Comparison of ENCODE assay signal across 30 cellular contexts in genomic region chr9:128259156-128259555, GRCh38. TPM values are rescaled to one million over a fixed set of nuclear protein-coding genes. Genes with fewer than 3 reads are reported as not detected.
A peak's percentile ranks its signal among the peaks of the same experiment; 100 is the strongest.
DNase-seq lines count a peak whose midpoint lies in the region; ATAC-seq, FAIRE-seq and TF ChIP-seq lines count a peak whose summit lies in the region.
"Had no signal": no experiment of that assay in that cellular context is flagged by ENCODE, and none has a peak within 500 bp of the region (broad histone marks: within the 10 kb centered on the region; RNA-seq: fewer than 3 reads in every experiment).

No MANE protein-coding gene starts in this region.

- no peaks in the 10 kb centered on the region for H3K79me2 ChIP-seq in HepG2 (ENCODE audit: insufficient read depth, low read length)

- H3K4me1 ChIP-seq in HepG2 (ENCODE audit: insufficient read depth, low read length) (no peaks in the 10 kb centered on the region), right lobe of liver (no peaks in the 10 kb centered on the region)
- H3K4me1 ChIP-seq: gastrocnemius medialis, psoas muscle had no signal

- TF ChIP-seq CTCF in HepG2 (CRISPR knock-in tag; IDR thresholded peaks at IDR 0.05) (peak; percentile 36; the same call in 1 of the 2 replicates), right lobe of liver (IDR thresholded peaks at IDR 0.05) (peak in 1 of 4 donors; percentile 14), WTC11 (IDR thresholded peaks at IDR 0.05) (no peak), glutamatergic neuron (IDR thresholded peaks at IDR 0.05; ENCODE audit: partially characterized antibody, unreplicated experiment) (no peak)

- H3K9ac ChIP-seq in HepG2 (ENCODE audit: insufficient read depth, low read depth, low read length) = no peak overlapping the region

- no peak for ATAC-seq in HepG2
- ATAC-seq in right lobe of liver = no peak
- ATAC-seq in WTC11 = peak; percentile 21
- no peak for ATAC-seq in GM18519 (IDR thresholded peaks at IDR 0.05; ENCODE audit: low FRiP score, unreplicated experiment)
- ATAC-seq in HG02973 (IDR thresholded peaks at IDR 0.05; ENCODE audit: unreplicated experiment) = no peak
- ATAC-seq: activated CD8-positive, alpha-beta T cell treated with anti-CD3 and anti-CD28 coated beads for 36 hours; gastrocnemius medialis; left lobe of liver; psoas muscle had no signal

- BruUV-seq in HepG2 (replicated peaks; lab: Mats Ljungman, UMichigan) = no TSS peak

- CTCF ChIA-PET in HepG2 (lab: Yijun Ruan, JAX; ENCODE audit: low intra/inter-chr PET ratio, low total read pairs) (no interaction called here), WTC11 (lab: Charles Lee) (interaction anchor here (0.6 to 2.7 kb wide), 21 partner anchors 8 to 180 kb away, joined by 3 to 23 read pairs (median 3); partner anchors contain the start of genes GOLGA2 and SWI5)

- DNase-seq in HepG2 (ENCODE audit: low spot score) = no peak
- DNase-seq in right lobe of liver = no peak
- peak; percentile 64 for DNase-seq in WTC11 (ENCODE audit: low spot score)
- no peak for DNase-seq in glutamatergic neuron
- DNase-seq in NCI-H1105 treated with DMSO at 0.1 percent for 48 hours (lab: John Stamatoyannopoulos, UW) = no peak
- no peak for DNase-seq in COR-L47 (lab: John Stamatoyannopoulos, UW)
- DNase-seq: activated CD4-positive, alpha-beta T cell treated with anti-CD3 and anti-CD28 coated beads for 1 hour; activated CD8-positive, alpha-beta T cell treated with anti-CD3 and anti-CD28 coated beads for 36 hours; amygdala; CD8-positive, alpha-beta memory T cell; cortex of kidney; gastrocnemius medialis; GF-D8; hippocampal formation; immature natural killer cell; IMR-90; NCI-H1092 treated with DMSO at 0.1 percent for 48 hours; NCI-H1930; NCI-H226; psoas muscle; RPMI8226; T-helper 1 cell had no signal

- 98% methylated on average over 4 of the region's 9 CpGs for WGBS in HepG2 (ENCODE audit: low lambda C conversion rate)
- 74% methylated on average over 3 of the region's 9 CpGs for WGBS in right lobe of liver (ENCODE audit: insufficient coverage, low coverage, low lambda C conversion rate, missing lambda C conversion rate)

- H3K36me3 ChIP-seq in HepG2 (replicated peaks in 1 of 2; ENCODE audit: control insufficient read depth in 1 of 2, insufficient read depth in 2 of 2, low read length in 2 of 2) (peaks cover 29 to 61% of the 10 kb centered on the region in 2 experiments; a peak in 4 of 5 replicates), right lobe of liver (peaks cover 0 to 63% (median 43%) of the 10 kb centered on the region in 4 donors)

- no peak overlapping the region for H2AFZ ChIP-seq in HepG2 (ENCODE audit: low read length)

- no peaks in the 10 kb centered on the region for H4K20me1 ChIP-seq in HepG2 (ENCODE audit: insufficient read depth, low read length)

- no peaks in the 10 kb centered on the region for H3K27me3 Mint-ChIP-seq in WTC11 (ENCODE audit: low read depth)
- H3K27me3 Mint-ChIP-seq in glutamatergic neuron (ENCODE audit: unreplicated experiment) = peaks cover 18% of the 10 kb centered on the region
- H3K27me3 Mint-ChIP-seq: activated CD8-positive, alpha-beta T cell treated with anti-CD3 and anti-CD28 coated beads for 36 hours; activated naive CD4-positive, alpha-beta T cell treated with anti-CD3 and anti-CD28 coated beads, Interleukin-2, amount 50 U/mL, for 24 hours; CD8-positive, alpha-beta memory T cell; stimulated activated naive CD8-positive, alpha-beta T cell treated with anti-CD3 and anti-CD28 coated beads, Interleukin-15, Interleukin-2, amounts not matched to agents 100 ng/mL and 50 ng/mL, for 24 hours had no signal

- in situ Hi-C loops in HepG2 (cut with HindIII; ENCODE audit: extremely low pct_ligation_motif_present, low pct_unique_long_range_greater_than_20kb) = no loop called here

- H3K4me3 Mint-ChIP-seq in WTC11 (no peak overlapping the region), glutamatergic neuron (ENCODE audit: unreplicated experiment) (no peak overlapping the region)
- H3K4me3 Mint-ChIP-seq: activated CD8-positive, alpha-beta T cell treated with anti-CD3 and anti-CD28 coated beads for 36 hours; activated naive CD4-positive, alpha-beta T cell treated with anti-CD3 and anti-CD28 coated beads, Interleukin-2, amount 50 U/mL, for 24 hours; B cell; CD8-positive, alpha-beta memory T cell; immature natural killer cell; stimulated activated naive CD8-positive, alpha-beta T cell treated with anti-CD3 and anti-CD28 coated beads, Interleukin-15, Interleukin-2, amounts not matched to agents 100 ng/mL and 50 ng/mL, for 24 hours had no signal

- no peak for FAIRE-seq in HepG2 (lab: Jason Lieb, UNC)
- FAIRE-seq: TTC549 had no signal

- H3K9me3 Mint-ChIP-seq in WTC11 = no peaks in the 10 kb centered on the region
- H3K9me3 Mint-ChIP-seq in glutamatergic neuron (ENCODE audit: unreplicated experiment) = peaks cover 7% of the 10 kb centered on the region
- H3K9me3 Mint-ChIP-seq: activated CD8-positive, alpha-beta T cell treated with anti-CD3 and anti-CD28 coated beads for 36 hours; activated naive CD4-positive, alpha-beta T cell treated with anti-CD3 and anti-CD28 coated beads, Interleukin-2, amount 50 U/mL, for 24 hours; activated T-helper 2 cell treated with anti-CD3 and anti-CD28 coated beads, Interferon-gamma antibody, Interleukin-2, Interleukin-4, amounts not matched to agents 10 μg/mL and 5 μg/mL and 100 μg/mL, durations not matched to agents 14 hours and 24 hours and 36 hours; CD8-positive, alpha-beta memory T cell; stimulated activated naive CD8-positive, alpha-beta T cell treated with anti-CD3 and anti-CD28 coated beads, Interleukin-15, Interleukin-2, amounts not matched to agents 100 ng/mL and 50 ng/mL, for 24 hours had no signal

- no peak for TF ChIP-seq RAD21 in HepG2 (CRISPR knock-in tag; IDR thresholded peaks at IDR 0.05)

- TF ChIP-seq EP300 in HepG2 (IDR thresholded peaks at IDR 0.05; ENCODE audit: low read depth in 2 of 2, low read length in 2 of 2) = no peak
- TF ChIP-seq EP300 in HepG2 (CRISPR knock-in tag; IDR thresholded peaks at IDR 0.05; ENCODE audit: borderline replicate concordance) = no peak

- POLR2A ChIA-PET in HepG2 (lab: Yijun Ruan, JAX) (no interaction called here), WTC11 (lab: Charles Lee) (no interaction called here)

- H3K9me3 ChIP-seq in HepG2 (ENCODE audit: low read length) (no peaks in the 10 kb centered on the region), right lobe of liver (no peaks in the 10 kb centered on the region)
- H3K9me3 ChIP-seq: gastrocnemius medialis, psoas muscle had no signal

- H3K4me2 ChIP-seq in HepG2 (ENCODE audit: low read depth, low read length) = no peak overlapping the region

- H3K27ac ChIP-seq in HepG2 (ENCODE audit: extremely low read length, insufficient read depth, low read length) (no peak overlapping the region), right lobe of liver (no peak overlapping the region)
- H3K27ac ChIP-seq: gastrocnemius medialis, psoas muscle had no signal

- H3K36me3 Mint-ChIP-seq in WTC11 (peaks cover 36% of the 10 kb centered on the region), glutamatergic neuron (ENCODE audit: unreplicated experiment) (peaks cover 9% of the 10 kb centered on the region)

- H3K27me3 ChIP-seq in HepG2 (ENCODE audit: control insufficient read depth in 1 of 2, insufficient read depth in 2 of 2, low read length in 2 of 2) (no peaks in the 10 kb centered on the region), right lobe of liver (no peaks in the 10 kb centered on the region)
- H3K27me3 ChIP-seq: gastrocnemius medialis had no signal

- no peak for TF ChIP-seq POLR2A in HepG2 (IDR thresholded peaks at IDR 0.05; ENCODE audit: insufficient read depth in 1 of 2, low read depth in 2 of 2, low read length in 2 of 2)
- no peak for TF ChIP-seq POLR2A in right lobe of liver (IDR thresholded peaks at IDR 0.05)

- peak overlapping the region; percentile 63; the same call in 1 of the 2 replicates for H3K27ac Mint-ChIP-seq in WTC11
- H3K27ac Mint-ChIP-seq in glutamatergic neuron (ENCODE audit: unreplicated experiment) = peak overlapping the region; percentile 59
- H3K27ac Mint-ChIP-seq: activated CD8-positive, alpha-beta T cell treated with anti-CD3 and anti-CD28 coated beads for 36 hours; activated naive CD4-positive, alpha-beta T cell treated with anti-CD3 and anti-CD28 coated beads, Interleukin-2, amount 50 U/mL, for 24 hours; activated T-helper 2 cell treated with anti-CD3 and anti-CD28 coated beads, Interferon-gamma antibody, Interleukin-2, Interleukin-4, amounts not matched to agents 10 μg/mL and 5 μg/mL and 100 μg/mL, durations not matched to agents 14 hours and 24 hours and 36 hours; B cell; immature natural killer cell; stimulated activated naive CD8-positive, alpha-beta T cell treated with anti-CD3 and anti-CD28 coated beads, Interleukin-15, Interleukin-2, amounts not matched to agents 100 ng/mL and 50 ng/mL, for 24 hours had no signal

- no peak overlapping the region for H3K4me3 ChIP-seq in HepG2 (replicated peaks in 1 of 3; ENCODE audit: insufficient read depth in 1 of 3, low read depth in 2 of 3, low read length in 3 of 3)
- no peak overlapping the region for H3K4me3 ChIP-seq in right lobe of liver
- H3K4me3 ChIP-seq: gastrocnemius medialis, psoas muscle had no signal

- H3K4me1 Mint-ChIP-seq in WTC11 = peaks cover 15% of the 10 kb centered on the region
- peaks cover 10% of the 10 kb centered on the region for H3K4me1 Mint-ChIP-seq in glutamatergic neuron (ENCODE audit: low read depth, unreplicated experiment)
- H3K4me1 Mint-ChIP-seq: activated naive CD4-positive, alpha-beta T cell treated with anti-CD3 and anti-CD28 coated beads, Interleukin-2, amount 50 U/mL, for 24 hours; CD8-positive, alpha-beta memory T cell; immature natural killer cell had no signal

- intact Hi-C loops in HepG2 (cut with micrococcal nuclease; ENCODE audit: unreplicated experiment) = no loop called here
- intact Hi-C loops in right lobe of liver (cut with DNase I) = no loop called here

RNA-seq across cellular contexts. Expression of gene GOLGA2, which starts 16.7 kb away (rescaled TPM):
- total RNA-seq in HepG2 (2016; rRNA removed; fragmentation: Illumina TruSeq; extraction: Trizol) (35.4 and 45.8 TPM in 2 replicates), right lobe of liver (10 to 100 TPM; 25.0 to 53.0 (median 35.5) TPM), WTC11 (2021) (54.7 to 66.3 TPM (median 58.8 TPM) in 3 replicates), glutamatergic neuron (ENCODE audit: unreplicated experiment) (78.3 TPM)
- 6.4 and 8.4 TPM in 2 replicates for total RNA-seq in HepG2 (2016; cell fraction: cytosol; rRNA removed; fragmentation: Illumina TruSeq; extraction: Trizol; ENCODE audit: low read depth)
- total RNA-seq in HepG2 (2016; cell fraction: insoluble cytoplasmic fraction; rRNA removed; fragmentation: Illumina TruSeq; extraction: Trizol) = 31.1 and 49.9 TPM in 2 replicates
- 10.9 and 13.1 TPM in 2 replicates for total RNA-seq in HepG2 (2016; cell fraction: membrane; rRNA removed; fragmentation: Illumina TruSeq; extraction: Trizol)
- total RNA-seq in HepG2 (2016; cell fraction: nucleus; rRNA removed; fragmentation: Illumina TruSeq; extraction: Trizol) = 42.8 and 46.0 TPM in 2 replicates
- 43.0 and 45.3 TPM in 2 replicates for polyA plus RNA-seq in HepG2 (2011; rRNA removed)
- polyA plus RNA-seq in HepG2 (2011; cell fraction: cytosol; rRNA removed) = 21.2 and 23.8 TPM in 2 replicates
- 61.8 and 75.6 TPM in 2 replicates for polyA plus RNA-seq in HepG2 (2011; cell fraction: nucleus; rRNA removed)
- 38.1 and 47.2 TPM in 2 replicates for polyA plus RNA-seq in HepG2 (2012)
- 2.0 and 2.7 TPM in 2 replicates for polyA plus RNA-seq in HepG2 (2016; cell fraction: cytosol; fragmentation: Illumina TruSeq; extraction: Trizol; ENCODE audit: low read depth)
- 30.5 and 39.7 TPM in 2 replicates for polyA plus RNA-seq in HepG2 (2016; cell fraction: insoluble cytoplasmic fraction; fragmentation: Illumina TruSeq; extraction: Trizol; ENCODE audit: low read depth)
- polyA plus RNA-seq in HepG2 (2016; cell fraction: membrane; fragmentation: Illumina TruSeq; extraction: Trizol; ENCODE audit: low read depth) = 4.6 and 5.4 TPM in 2 replicates
- polyA plus RNA-seq in HepG2 (2016; cell fraction: nucleus; fragmentation: Illumina TruSeq; extraction: Trizol; ENCODE audit: insufficient read depth, low read depth) = 113 and 115 TPM in 2 replicates
- 35.4 and 37.7 TPM in 2 replicates for polyA minus RNA-seq in HepG2 (2011; rRNA and poly(A)+ RNA removed; ENCODE audit: low replicate concordance)
- polyA minus RNA-seq in HepG2 (2011; cell fraction: cytosol; rRNA and poly(A)+ RNA removed) = 20.2 and 23.6 TPM in 2 replicates
- polyA minus RNA-seq in HepG2 (2011; cell fraction: nucleus; rRNA and poly(A)+ RNA removed) = 62.4 and 64.2 TPM in 2 replicates

RNA-seq across cellular contexts. Expression of gene SWI5, which starts 16.9 kb away (rescaled TPM):
- total RNA-seq in HepG2 (2016; rRNA removed; fragmentation: Illumina TruSeq; extraction: Trizol) = 39.2 and 46.5 TPM in 2 replicates
- total RNA-seq in HepG2 (2016; cell fraction: cytosol; rRNA removed; fragmentation: Illumina TruSeq; extraction: Trizol; ENCODE audit: low read depth) = 10.4 and 11.6 TPM in 2 replicates
- total RNA-seq in HepG2 (2016; cell fraction: insoluble cytoplasmic fraction; rRNA removed; fragmentation: Illumina TruSeq; extraction: Trizol) = 42.5 and 47.8 TPM in 2 replicates
- total RNA-seq in HepG2 (2016; cell fraction: membrane; rRNA removed; fragmentation: Illumina TruSeq; extraction: Trizol) = 25.1 and 25.9 TPM in 2 replicates
- total RNA-seq in HepG2 (2016; cell fraction: nucleus; rRNA removed; fragmentation: Illumina TruSeq; extraction: Trizol) = 15.1 and 18.1 TPM in 2 replicates
- 41.0 and 48.7 TPM in 2 replicates for polyA plus RNA-seq in HepG2 (2011; rRNA removed)
- polyA plus RNA-seq in HepG2 (2011; cell fraction: cytosol; rRNA removed) = 45.9 and 57.9 TPM in 2 replicates
- 18.6 and 19.1 TPM in 2 replicates for polyA plus RNA-seq in HepG2 (2011; cell fraction: nucleus; rRNA removed)
- polyA plus RNA-seq in HepG2 (2012) = 22.3 and 22.7 TPM in 2 replicates
- polyA plus RNA-seq in HepG2 (2016; cell fraction: cytosol; fragmentation: Illumina TruSeq; extraction: Trizol; ENCODE audit: low read depth) = 16.0 and 21.0 TPM in 2 replicates
- polyA plus RNA-seq in HepG2 (2016; cell fraction: insoluble cytoplasmic fraction; fragmentation: Illumina TruSeq; extraction: Trizol; ENCODE audit: low read depth) = 58.7 and 61.9 TPM in 2 replicates
- polyA plus RNA-seq in HepG2 (2016; cell fraction: membrane; fragmentation: Illumina TruSeq; extraction: Trizol; ENCODE audit: low read depth) = 28.9 and 29.7 TPM in 2 replicates
- polyA plus RNA-seq in HepG2 (2016; cell fraction: nucleus; fragmentation: Illumina TruSeq; extraction: Trizol; ENCODE audit: insufficient read depth, low read depth) = 30.7 and 35.4 TPM in 2 replicates
- 15.4 and 63.7 TPM in 2 replicates for polyA minus RNA-seq in HepG2 (2011; rRNA and poly(A)+ RNA removed; ENCODE audit: low replicate concordance)
- 4.9 and 5.7 TPM in 2 replicates for polyA minus RNA-seq in HepG2 (2011; cell fraction: cytosol; rRNA and poly(A)+ RNA removed)
- 6.8 and 9.6 TPM in 2 replicates for polyA minus RNA-seq in HepG2 (2011; cell fraction: nucleus; rRNA and poly(A)+ RNA removed)
- total RNA-seq in right lobe of liver = 10 to 100 TPM; 10.8 to 17.3 (median 14.3) TPM
- total RNA-seq in WTC11 (2021) = 26.2 to 32.0 TPM (median 31.7 TPM) in 3 replicates
- 13.7 TPM for total RNA-seq in glutamatergic neuron (ENCODE audit: unreplicated experiment)

RNA-seq across cellular contexts. Expression of gene DNM1, which starts 56.0 kb away (rescaled TPM):
- total RNA-seq in HepG2 (2016; rRNA removed; fragmentation: Illumina TruSeq; extraction: Trizol) (0.13 and 0.15 TPM in 2 replicates), right lobe of liver (1 to 10 TPM in 4 of 6 experiments, under 1 TPM in 2; 0.43 to 3.1 (median 1.8) TPM), WTC11 (2021) (79.0 to 105 TPM (median 92.4 TPM) in 3 replicates), glutamatergic neuron (ENCODE audit: unreplicated experiment) (276 TPM)
- 0.10 TPM in 1 of 2 replicates, not detected in the other for total RNA-seq in HepG2 (2016; cell fraction: cytosol; rRNA removed; fragmentation: Illumina TruSeq; extraction: Trizol; ENCODE audit: low read depth)
- total RNA-seq in HepG2 (2016; cell fraction: insoluble cytoplasmic fraction; rRNA removed; fragmentation: Illumina TruSeq; extraction: Trizol) = 0.15 TPM in 1 of 2 replicates, not detected in the other
- total RNA-seq in HepG2 (2016; cell fraction: membrane; rRNA removed; fragmentation: Illumina TruSeq; extraction: Trizol) = 0.21 TPM in 1 of 2 replicates, not detected in the other
- 0.22 and 0.38 TPM in 2 replicates for total RNA-seq in HepG2 (2016; cell fraction: nucleus; rRNA removed; fragmentation: Illumina TruSeq; extraction: Trizol)
- polyA plus RNA-seq in HepG2 (2011; rRNA removed) = 0.58 and 0.91 TPM in 2 replicates
- 0.10 and 0.23 TPM in 2 replicates for polyA plus RNA-seq in HepG2 (2011; cell fraction: cytosol; rRNA removed)
- polyA plus RNA-seq in HepG2 (2011; cell fraction: nucleus; rRNA removed) = 5.5 and 6.4 TPM in 2 replicates
- polyA plus RNA-seq in HepG2 (2012) = 1.1 and 1.8 TPM in 2 replicates
- polyA plus RNA-seq in HepG2 (2016; cell fraction: cytosol; fragmentation: Illumina TruSeq; extraction: Trizol; ENCODE audit: low read depth) = 0.06 and 2.2 TPM in 2 replicates
- 0.17 and 0.45 TPM in 2 replicates for polyA plus RNA-seq in HepG2 (2016; cell fraction: insoluble cytoplasmic fraction; fragmentation: Illumina TruSeq; extraction: Trizol; ENCODE audit: low read depth)
- polyA plus RNA-seq in HepG2 (2016; cell fraction: membrane; fragmentation: Illumina TruSeq; extraction: Trizol; ENCODE audit: low read depth) = 0.13 TPM in 1 of 2 replicates, not detected in the other
- 0.47 and 1.9 TPM in 2 replicates for polyA plus RNA-seq in HepG2 (2016; cell fraction: nucleus; fragmentation: Illumina TruSeq; extraction: Trizol; ENCODE audit: insufficient read depth, low read depth)
- 2.0 and 4.0 TPM in 2 replicates for polyA minus RNA-seq in HepG2 (2011; rRNA and poly(A)+ RNA removed; ENCODE audit: low replicate concordance)
- 0.69 TPM in 1 of 2 replicates, not detected in the other for polyA minus RNA-seq in HepG2 (2011; cell fraction: cytosol; rRNA and poly(A)+ RNA removed)
- 5.0 and 6.2 TPM in 2 replicates for polyA minus RNA-seq in HepG2 (2011; cell fraction: nucleus; rRNA and poly(A)+ RNA removed)

Comparison
In these comparisons a context has a peak if more than half of its experiments do, and no peak if none do; other contexts are left out.
1. RNA of gene DNM1, which starts 56.0 kb away (total RNA-seq): 276 TPM in glutamatergic neuron (single experiment) and 79.0 to 105 TPM in WTC11; 0.43 to 3.1 TPM in right lobe of liver and 0.10 to 0.38 TPM in HepG2; every median in the first group is over 10 times any median in the second.
2. Of the 50 proteins assayed by ChIP-seq in both HepG2 and WTC11: peak only in HepG2: CTCF; only in WTC11: none; in both: none; in neither: 49.